ENCODE assay signal across 31 cellular contexts in genomic region chr2:240900141-240900860, GRCh38. TPM values are rescaled to one million over a fixed set of nuclear protein-coding genes. Genes with fewer than 3 reads are reported as not detected.
"Had no signal": no experiment of that assay in that cellular context is flagged by ENCODE, and none has a peak within 500 bp of the region (broad histone marks: within the 10 kb centered on the region; RNA-seq: fewer than 3 reads in every experiment).

No MANE protein-coding gene starts in this region.

- H3K27me3 ChIP-seq: adrenal gland, body of pancreas, breast epithelium, Peyer's patch had no signal

- H3K4me1 Mint-ChIP-seq: activated CD4-positive, alpha-beta T cell treated with anti-CD3 and anti-CD28 coated beads, Interleukin-2, amount 10 ng/mL, durations not matched to agents 7 days and 5 days; IgD-negative memory B cell had no signal

- ATAC-seq: activated naive CD4-positive, alpha-beta T cell treated with anti-CD3 and anti-CD28 coated beads, Interleukin-2, amount 50 U/mL, for 72 hours; activated T-cell treated with anti-CD3 and anti-CD28 coated beads, Interleukin-2, amount 50 U/mL, for 4 hours; body of pancreas; PC-3 had no signal

- H3K4me3 Mint-ChIP-seq: activated CD4-positive, alpha-beta T cell treated with anti-CD3 and anti-CD28 coated beads, Interleukin-2, amount 10 ng/mL, durations not matched to agents 7 days and 5 days; activated naive CD4-positive, alpha-beta T cell treated with anti-CD3 and anti-CD28 coated beads for 36 hours; activated T-cell treated with anti-CD3 and anti-CD28 coated beads, Interleukin-2, amount 50 U/mL, for 4 hours; activated T-helper 1 cell treated with anti-CD3 and anti-CD28 coated beads, Interleukin-12 subunit alpha, Interleukin-12 subunit beta, Interleukin-2, Interleukin-4 antibody, amounts not matched to agents 30 ng/mL and 10 ng/mL and 1 ng/mL, durations not matched to agents 14 hours and 24 hours and 36 hours; IgD-negative memory B cell had no signal

- H3K27ac Mint-ChIP-seq: activated CD4-positive, alpha-beta T cell treated with anti-CD3 and anti-CD28 coated beads, Interleukin-2, amount 10 ng/mL, durations not matched to agents 7 days and 5 days; activated naive CD4-positive, alpha-beta T cell treated with anti-CD3 and anti-CD28 coated beads for 36 hours; activated naive CD4-positive, alpha-beta T cell treated with anti-CD3 and anti-CD28 coated beads, Interleukin-2, amount 50 U/mL, for 72 hours; activated T-helper 1 cell treated with anti-CD3 and anti-CD28 coated beads, Interleukin-12 subunit alpha, Interleukin-12 subunit beta, Interleukin-2, Interleukin-4 antibody, amounts not matched to agents 30 ng/mL and 10 ng/mL and 1 ng/mL, durations not matched to agents 14 hours and 24 hours and 36 hours; IgD-negative memory B cell had no signal

- H3K36me3 ChIP-seq: adrenal gland, breast epithelium, Peyer's patch had no signal

- H3K27ac ChIP-seq: adrenal gland, body of pancreas, breast epithelium, Peyer's patch had no signal

- H3K4me3 ChIP-seq: adrenal gland, body of pancreas, breast epithelium, Peyer's patch had no signal

- DNase-seq: activated CD4-positive, alpha-beta T cell treated with anti-CD3 and anti-CD28 coated beads, Interleukin-2, amount 10 ng/mL, durations not matched to agents 7 days and 5 days; activated CD4-positive, alpha-beta T cell treated with anti-CD3 and anti-CD28 coated beads, Interleukin-2, amount 50 U/mL, for 48 hours; activated CD8-positive, alpha-beta memory T cell treated with anti-CD3 and anti-CD28 coated beads, Interleukin-2, amount 50 U/mL, for 4 hours; activated gamma-delta T cell treated with Interleukin-2 at 50 U/mL for 16 hours; activated naive CD4-positive, alpha-beta T cell treated with anti-CD3 and anti-CD28 coated beads for 36 hours; activated T-cell treated with anti-CD3 and anti-CD28 coated beads for 4 hours; activated T-cell treated with anti-CD3 and anti-CD28 coated beads, Interleukin-2, amount 50 U/mL, for 4 hours; adrenal gland; body of pancreas; KBM-7; NCI-H1048; NCI-H1105 treated with DMSO at 0.1 percent for 48 hours; NCI-H1436; NCI-H1694; NCI-H1930; NCI-H345; NCI-H524 treated with DMSO at 0.1 percent for 48 hours; PC-3; Peyer's patch; RPMI8226; SW 1271; T1000 had no signal

- H3K4me1 ChIP-seq: breast epithelium had no signal

- H3K9me3 Mint-ChIP-seq: activated CD4-positive, alpha-beta T cell treated with anti-CD3 and anti-CD28 coated beads, Interleukin-2, amount 10 ng/mL, durations not matched to agents 7 days and 5 days; activated naive CD4-positive, alpha-beta T cell treated with anti-CD3 and anti-CD28 coated beads for 36 hours; activated naive CD4-positive, alpha-beta T cell treated with anti-CD3 and anti-CD28 coated beads, Interleukin-2, amount 50 U/mL, for 72 hours; activated T-cell treated with anti-CD3 and anti-CD28 coated beads, Interleukin-2, amount 50 U/mL, for 4 hours; activated T-helper 1 cell treated with anti-CD3 and anti-CD28 coated beads, Interleukin-12 subunit alpha, Interleukin-12 subunit beta, Interleukin-2, Interleukin-4 antibody, amounts not matched to agents 30 ng/mL and 10 ng/mL and 1 ng/mL, durations not matched to agents 14 hours and 24 hours and 36 hours; IgD-negative memory B cell had no signal

- H3K36me3 Mint-ChIP-seq: activated naive CD4-positive, alpha-beta T cell treated with anti-CD3 and anti-CD28 coated beads, Interleukin-2, amount 50 U/mL, for 72 hours; IgD-negative memory B cell had no signal

- H3K27me3 Mint-ChIP-seq: activated CD4-positive, alpha-beta T cell treated with anti-CD3 and anti-CD28 coated beads, Interleukin-2, amount 10 ng/mL, durations not matched to agents 7 days and 5 days; IgD-negative memory B cell had no signal

- H3K9me3 ChIP-seq: adrenal gland, body of pancreas, breast epithelium, Peyer's patch had no signal

RNA-seq across cellular contexts. Expression of gene MAB21L4, which starts 4.3 kb away (rescaled TPM):
- total RNA-seq: activated CD4-positive, alpha-beta T cell treated with anti-CD3 and anti-CD28 coated beads, Interleukin-2, amount 10 ng/mL, durations not matched to agents 7 days and 5 days; activated naive CD4-positive, alpha-beta T cell treated with anti-CD3 and anti-CD28 coated beads for 36 hours; activated naive CD4-positive, alpha-beta T cell treated with anti-CD3 and anti-CD28 coated beads, Interleukin-2, amount 50 U/mL, for 72 hours; activated T-cell treated with anti-CD3 and anti-CD28 coated beads, Interleukin-2, amount 50 U/mL, for 4 hours; activated T-helper 1 cell treated with anti-CD3 and anti-CD28 coated beads, Interleukin-12 subunit alpha, Interleukin-12 subunit beta, Interleukin-2, Interleukin-4 antibody, amounts not matched to agents 30 ng/mL and 10 ng/mL and 1 ng/mL, durations not matched to agents 14 hours and 24 hours and 36 hours; adrenal gland; MCF 10A; NCI-H460; T-helper 1 cell treated with Interleukin-12 subunit alpha and Interleukin-12 subunit beta and Interleukin-4 antibody, amounts not matched to agents 30 ng/mL and 1 ng/mL, for 36 hours; T-helper 2 cell treated with Interferon-gamma antibody and Interleukin-4, amounts not matched to agents 100 ng/mL and 5 ng/mL, for 36 hours had no signal
- polyA plus RNA-seq: IgD-negative memory B cell had no signal

RNA-seq across cellular contexts. Expression of gene CROCC2, which starts 5.8 kb away (rescaled TPM):
- total RNA-seq: activated CD4-positive, alpha-beta T cell treated with anti-CD3 and anti-CD28 coated beads, Interleukin-2, amount 10 ng/mL, durations not matched to agents 7 days and 5 days; activated naive CD4-positive, alpha-beta T cell treated with anti-CD3 and anti-CD28 coated beads for 36 hours; activated naive CD4-positive, alpha-beta T cell treated with anti-CD3 and anti-CD28 coated beads, Interleukin-2, amount 50 U/mL, for 72 hours; activated T-cell treated with anti-CD3 and anti-CD28 coated beads, Interleukin-2, amount 50 U/mL, for 4 hours; activated T-helper 1 cell treated with anti-CD3 and anti-CD28 coated beads, Interleukin-12 subunit alpha, Interleukin-12 subunit beta, Interleukin-2, Interleukin-4 antibody, amounts not matched to agents 30 ng/mL and 10 ng/mL and 1 ng/mL, durations not matched to agents 14 hours and 24 hours and 36 hours; astrocyte; MCF 10A; NCI-H460; PC-3; T-helper 1 cell treated with Interleukin-12 subunit alpha and Interleukin-12 subunit beta and Interleukin-4 antibody, amounts not matched to agents 30 ng/mL and 1 ng/mL, for 36 hours; T-helper 2 cell treated with Interferon-gamma antibody and Interleukin-4, amounts not matched to agents 100 ng/mL and 5 ng/mL, for 36 hours had no signal
- polyA plus RNA-seq: IgD-negative memory B cell had no signal

RNA-seq across cellular contexts. Expression of gene AGXT, which starts 31.7 kb away (rescaled TPM):
- total RNA-seq: activated CD4-positive, alpha-beta T cell treated with anti-CD3 and anti-CD28 coated beads, Interleukin-2, amount 10 ng/mL, durations not matched to agents 7 days and 5 days; activated naive CD4-positive, alpha-beta T cell treated with anti-CD3 and anti-CD28 coated beads for 36 hours; activated naive CD4-positive, alpha-beta T cell treated with anti-CD3 and anti-CD28 coated beads, Interleukin-2, amount 50 U/mL, for 72 hours; activated T-helper 1 cell treated with anti-CD3 and anti-CD28 coated beads, Interleukin-12 subunit alpha, Interleukin-12 subunit beta, Interleukin-2, Interleukin-4 antibody, amounts not matched to agents 30 ng/mL and 10 ng/mL and 1 ng/mL, durations not matched to agents 14 hours and 24 hours and 36 hours; astrocyte; MCF 10A; NCI-H460; PC-3; T-helper 1 cell treated with Interleukin-12 subunit alpha and Interleukin-12 subunit beta and Interleukin-4 antibody, amounts not matched to agents 30 ng/mL and 1 ng/mL, for 36 hours; T-helper 2 cell treated with Interferon-gamma antibody and Interleukin-4, amounts not matched to agents 100 ng/mL and 5 ng/mL, for 36 hours had no signal
- polyA plus RNA-seq: IgD-negative memory B cell had no signal
